ENCODE assay signal across 15 cellular contexts in the genomic region with DNA sequence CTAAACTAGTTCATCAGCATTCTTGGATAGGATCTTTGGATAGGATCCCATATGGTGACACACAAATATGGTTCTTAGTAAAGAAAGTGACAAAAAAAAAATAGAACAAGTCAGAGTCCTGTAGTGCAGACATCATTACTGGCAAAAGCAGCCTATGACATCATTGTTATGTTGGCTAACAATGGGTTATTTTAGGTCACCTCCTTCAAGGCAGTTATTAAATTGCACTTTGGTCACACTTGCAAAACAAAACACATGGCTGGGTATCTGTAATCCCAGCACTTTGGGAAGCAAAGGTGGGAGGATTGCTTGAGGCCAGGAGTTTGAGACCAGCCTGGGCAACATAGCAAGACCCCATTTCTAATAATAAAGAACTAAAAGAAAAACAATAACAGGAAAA.
DNase-seq lines count a peak whose midpoint lies in the region; ATAC-seq, FAIRE-seq and TF ChIP-seq lines count a peak whose summit lies in the region.
"Had no signal": no experiment of that assay in that cellular context is flagged by ENCODE, and none has a peak within 500 bp of the region (broad histone marks: within the 10 kb centered on the region; RNA-seq: fewer than 3 reads in every experiment).

No MANE protein-coding gene starts in this region.

- H3K27me3 ChIP-seq in SJCRH30 (no peaks in the 10 kb centered on the region), gastroesophageal sphincter (no peaks in the 10 kb centered on the region)

- no peak overlapping the region for H3K27ac ChIP-seq in SJCRH30
- peak overlapping the region in 1 of 4 donors; percentile 58 for H3K27ac ChIP-seq in gastroesophageal sphincter
- H3K27ac ChIP-seq: parathyroid adenoma had no signal

- H3K36me3 ChIP-seq in SJCRH30 (no peaks in the 10 kb centered on the region), gastroesophageal sphincter (peaks cover 0 to 4% of the 10 kb centered on the region in 2 donors)

- DNase-seq in GM04504 (ENCODE audit: low read depth) (peak; percentile 36), SJCRH30 (peak; percentile 7 to 42), skeletal muscle cell (ENCODE audit: low read depth) (peak; percentile 90), GM12891 (ENCODE audit: insufficient read length, low spot score) (no peak), Ammon's horn (ENCODE audit: low spot score) (no peak), NCI-H2227 treated with DMSO at 0.1 percent for 48 hours (lab: John Stamatoyannopoulos, UW) (no peak), left colon (no peak)
- DNase-seq: activated CD4-positive, alpha-beta T cell treated with anti-CD3 and anti-CD28 coated beads for 1 hour; caudate nucleus; foreskin melanocyte; NCI-H774; stimulated activated CD4-positive, alpha-beta T cell treated with anti-CD3 and anti-CD28 coated beads, Interleukin-4, amount 100 ng/mL, for 1 hour; stimulated activated naive CD8-positive, alpha-beta T cell treated with anti-CD3 and anti-CD28 coated beads, Interleukin-15, Interleukin-2, amounts not matched to agents 100 U/mL and 50 U/mL, for 24 hours had no signal

- H3K9me3 ChIP-seq in SJCRH30 (replicated peaks) = peaks cover 2% of the 10 kb centered on the region; the same call in 1 of the 2 replicates
- H3K9me3 ChIP-seq in gastroesophageal sphincter = peaks cover 0 to 18% (median 0%) of the 10 kb centered on the region in 3 donors

- TF ChIP-seq CTCF in gastroesophageal sphincter (IDR thresholded peaks at IDR 0.05) = no peak

- TF ChIP-seq EP300 in gastroesophageal sphincter (IDR thresholded peaks at IDR 0.05) = no peak

- H3K4me3 ChIP-seq in SJCRH30 (no peak overlapping the region), gastroesophageal sphincter (no peak overlapping the region), skeletal muscle cell (ENCODE audit: low read depth, low read length) (no peak overlapping the region)

- no peak for FAIRE-seq in GM12891 (lab: Jason Lieb, UNC)

- intact Hi-C loops in left colon (cut with DNase I, micrococcal nuclease) = no loop called here

- H3K4me1 ChIP-seq in SJCRH30 (no peaks in the 10 kb centered on the region; the same call in 1 of the 2 replicates), gastroesophageal sphincter (no peaks in the 10 kb centered on the region)
- H3K4me1 ChIP-seq: parathyroid adenoma had no signal

- ATAC-seq in gastroesophageal sphincter = peak; percentile 76
- ATAC-seq in left colon = no peak
- ATAC-seq: stimulated activated naive CD8-positive, alpha-beta T cell treated with anti-CD3 and anti-CD28 coated beads, Interleukin-15, Interleukin-2, amounts not matched to agents 100 U/mL and 50 U/mL, for 24 hours had no signal

- no peak for TF ChIP-seq POLR2A in gastroesophageal sphincter (IDR thresholded peaks at IDR 0.05)
- no peak for TF ChIP-seq POLR2A in GM12891 (IDR thresholded peaks at IDR 0.05; ENCODE audit: low read depth, low read length)

TF ChIP-seq in GM12891, 5 proteins besides CTCF, POLR2A, EP300 and RAD21:
- no peak for TF ChIP-seq TAF1 (IDR thresholded peaks at IDR 0.05; ENCODE audit: low read depth, low read length)
- TF ChIP-seq POLR2AphosphoS5 (IDR thresholded peaks at IDR 0.05; ENCODE audit: low read depth, low read length) = no peak
- no peak for TF ChIP-seq PAX5 (IDR thresholded peaks at IDR 0.05; ENCODE audit: insufficient read depth, low read length, severe bottlenecking)
- no peak for TF ChIP-seq POU2F2 (IDR thresholded peaks at IDR 0.05; ENCODE audit: low read depth, low read length)
- TF ChIP-seq SPI1 (IDR thresholded peaks at IDR 0.05; ENCODE audit: low read depth, low read length) = no peak
TF ChIP-seq in GM12891: peak in this region for 0.

Comparison
In these comparisons a context has a peak if more than half of its experiments do, and no peak if none do; other contexts are left out.
1. DNase-seq: peak in GM04504 (single experiment), SJCRH30 (2 of 2) and skeletal muscle cell (single experiment); none in GM12891 (single experiment), Ammon's horn (single experiment), NCI-H2227 treated with DMSO at 0.1 percent for 48 hours (single experiment) and left colon (0 of 2).